ENCODE assay signal across 15 cellular contexts in genomic region chr12:45192707-45193106, GRCh38. TPM values are rescaled to one million over a fixed set of nuclear protein-coding genes. Genes with fewer than 3 reads are reported as not detected.
DNase-seq lines count a peak whose midpoint lies in the region; ATAC-seq, FAIRE-seq and TF ChIP-seq lines count a peak whose summit lies in the region.
"Had no signal": no experiment of that assay in that cellular context is flagged by ENCODE, and none has a peak within 500 bp of the region (broad histone marks: within the 10 kb centered on the region; RNA-seq: fewer than 3 reads in every experiment).

No MANE protein-coding gene starts in this region.

- intact Hi-C loops in HepG2 (cut with micrococcal nuclease; ENCODE audit: unreplicated experiment) (loop anchor here (5.0 kb wide), 1 partner anchor 535 kb away; the partner anchor contains the start of gene ARID2), right lobe of liver (cut with DNase I) (no loop called here), Panc1 (cut with micrococcal nuclease; ENCODE audit: unreplicated experiment) (no loop called here)

- peak overlapping the region; percentile 33 for H3K4me2 ChIP-seq in HepG2 (ENCODE audit: low read depth, low read length)
- no peak overlapping the region for H3K4me2 ChIP-seq in mesenchymal stem cell (ENCODE audit: low read length, poor library complexity, severe bottlenecking)

- TF ChIP-seq CTCF in HepG2 (CRISPR knock-in tag; IDR thresholded peaks at IDR 0.05) (no peak), right lobe of liver (IDR thresholded peaks at IDR 0.05) (no peak), Panc1 (IDR thresholded peaks at IDR 0.05) (no peak)

- no peak overlapping the region for H3K23ac ChIP-seq in mesenchymal stem cell (ENCODE audit: low read length in 2 of 2)

- H3K4me3 ChIP-seq in HepG2 (replicated peaks in 1 of 3; ENCODE audit: insufficient read depth in 1 of 3, low read depth in 2 of 3, low read length in 3 of 3) (no peak overlapping the region; a peak in 1 of 6 replicates), right lobe of liver (no peak overlapping the region), Panc1 (ENCODE audit: low read depth in 2 of 2, low read length in 2 of 2) (no peak overlapping the region), mesenchymal stem cell (ENCODE audit: insufficient read depth in 1 of 2, low read depth in 1 of 2, low read length in 2 of 2) (no peak overlapping the region)
- H3K4me3 ChIP-seq: Peyer's patch had no signal

- no peak overlapping the region for H4K8ac ChIP-seq in mesenchymal stem cell (ENCODE audit: low read length)

- in situ Hi-C loops in HepG2 (cut with HindIII; ENCODE audit: extremely low pct_ligation_motif_present, low pct_unique_long_range_greater_than_20kb) = loop anchor here (25.0 kb wide), 1 partner anchor 545 kb away; the partner anchor contains the start of gene ARID2
- in situ Hi-C loops in Panc1 (cut with HindIII; ENCODE audit: low pct_unique_long_range_greater_than_20kb, low sequenced_read_pairs) = no loop called here

- no peak for FAIRE-seq in HepG2 (lab: Jason Lieb, UNC)

- no peak overlapping the region for H2BK15ac ChIP-seq in mesenchymal stem cell (ENCODE audit: low read depth, poor library complexity, severe bottlenecking)

- H3K9ac ChIP-seq in HepG2 (ENCODE audit: insufficient read depth, low read depth, low read length) (no peak overlapping the region; the same call in 1 of the 2 replicates), mesenchymal stem cell (ENCODE audit: low read length) (no peak overlapping the region)

- H3K9me3 ChIP-seq in HepG2 (ENCODE audit: low read length) (no peaks in the 10 kb centered on the region), right lobe of liver (no peaks in the 10 kb centered on the region), Panc1 (ENCODE audit: control insufficient read depth, insufficient read depth, low read depth, low read length) (no peaks in the 10 kb centered on the region), mesenchymal stem cell (ENCODE audit: control insufficient read depth, low read length) (no peaks in the 10 kb centered on the region)
- H3K9me3 ChIP-seq: Peyer's patch had no signal

- no peaks in the 10 kb centered on the region for H3K79me2 ChIP-seq in HepG2 (ENCODE audit: insufficient read depth, low read length)

- H2AK5ac ChIP-seq in mesenchymal stem cell (ENCODE audit: low read length, severe bottlenecking) = no peak overlapping the region

- H4K91ac ChIP-seq in mesenchymal stem cell (ENCODE audit: low read length) = no peak overlapping the region

- H2BK12ac ChIP-seq in mesenchymal stem cell (ENCODE audit: low read length in 2 of 2) = no peak overlapping the region

- H3K18ac ChIP-seq in mesenchymal stem cell (ENCODE audit: low read depth in 1 of 2, low read length in 2 of 2) = no peak overlapping the region

- H2BK5ac ChIP-seq in mesenchymal stem cell (ENCODE audit: low read depth, low read length, poor library complexity, severe bottlenecking) = no peak overlapping the region

- no peak for TF ChIP-seq EP300 in HepG2 (IDR thresholded peaks at IDR 0.05; ENCODE audit: low read depth in 2 of 2, low read length in 2 of 2)
- no peak for TF ChIP-seq EP300 in HepG2 (CRISPR knock-in tag; IDR thresholded peaks at IDR 0.05; ENCODE audit: borderline replicate concordance)

- no peak overlapping the region for H3K4ac ChIP-seq in mesenchymal stem cell (ENCODE audit: low read depth in 1 of 2, low read length in 2 of 2)

- BruUV-seq in HepG2 (replicated peaks; lab: Mats Ljungman, UMichigan) (no TSS peak), Panc1 (replicated peaks; lab: Mats Ljungman, UMichigan) (no TSS peak)

- no peak for TF ChIP-seq POLR2A in HepG2 (IDR thresholded peaks at IDR 0.05; ENCODE audit: insufficient read depth in 1 of 2, low read depth in 2 of 2, low read length in 2 of 2)
- no peak for TF ChIP-seq POLR2A in right lobe of liver (IDR thresholded peaks at IDR 0.05)

- POLR2A ChIA-PET in HepG2 (lab: Yijun Ruan, JAX) = interaction anchor here (1.1 to 1.8 kb wide), 3 partner anchors 12 to 67 kb away, joined by 3 to 8 read pairs (median 7); partner anchors contain the start of gene ANO6
- POLR2A ChIA-PET in Panc1 (lab: Charles Lee) = no interaction called here

- WGBS in HepG2 (ENCODE audit: low lambda C conversion rate) = 51% methylated on average over 4 of the region's 4 CpGs
- WGBS in right lobe of liver (ENCODE audit: insufficient coverage, low coverage, low lambda C conversion rate, missing lambda C conversion rate) = 77% methylated on average over 4 of the region's 4 CpGs
- 29% methylated on average over 1 of the region's 4 CpGs for WGBS in mesenchymal stem cell

- H3K27me3 ChIP-seq in HepG2 (ENCODE audit: control insufficient read depth in 1 of 2, insufficient read depth in 2 of 2, low read length in 2 of 2) (no peaks in the 10 kb centered on the region), right lobe of liver (no peaks in the 10 kb centered on the region), Panc1 (ENCODE audit: control insufficient read depth, insufficient read depth, low read length) (no peaks in the 10 kb centered on the region), mesenchymal stem cell (ENCODE audit: control insufficient read depth in 1 of 2, insufficient read depth in 1 of 2, low read length in 2 of 2) (no peaks in the 10 kb centered on the region)
- H3K27me3 ChIP-seq: Peyer's patch had no signal

- no peak overlapping the region for H2AFZ ChIP-seq in HepG2 (ENCODE audit: low read length)
- no peak overlapping the region for H2AFZ ChIP-seq in mesenchymal stem cell (ENCODE audit: low read depth, low read length)

- H3K27ac ChIP-seq in HepG2 (ENCODE audit: extremely low read length, insufficient read depth, low read length) (peak overlapping the region; percentile 68), right lobe of liver (no peak overlapping the region), Panc1 (ENCODE audit: low read length) (peak overlapping the region; percentile 2; the same call in 1 of the 2 replicates), mesenchymal stem cell (ENCODE audit: low read length, poor library complexity, severe bottlenecking) (peak overlapping the region; percentile 53)
- H3K27ac ChIP-seq: Peyer's patch had no signal

- peaks cover 7% of the 10 kb centered on the region for H3K79me1 ChIP-seq in mesenchymal stem cell (replicated peaks; ENCODE audit: low read length, poor library complexity, severe bottlenecking)

- H4K20me1 ChIP-seq in HepG2 (ENCODE audit: insufficient read depth, low read length) = no peaks in the 10 kb centered on the region

- CTCF ChIA-PET in HepG2 (lab: Yijun Ruan, JAX; ENCODE audit: low intra/inter-chr PET ratio, low total read pairs) = no interaction called here
- CTCF ChIA-PET in Panc1 (lab: Charles Lee) = no interaction called here

- H3K36me3 ChIP-seq in HepG2 (replicated peaks in 1 of 2; ENCODE audit: control insufficient read depth in 1 of 2, insufficient read depth in 2 of 2, low read length in 2 of 2) = no peaks in the 10 kb centered on the region
- no peaks in the 10 kb centered on the region for H3K36me3 ChIP-seq in right lobe of liver
- no peaks in the 10 kb centered on the region for H3K36me3 ChIP-seq in Panc1 (ENCODE audit: control insufficient read depth, insufficient read depth, low read length)
- H3K36me3 ChIP-seq in mesenchymal stem cell (ENCODE audit: control insufficient read depth in 1 of 2, insufficient read depth in 2 of 2, low read depth in 1 of 2, low read length in 2 of 2) = no peaks in the 10 kb centered on the region
- H3K36me3 ChIP-seq: Peyer's patch had no signal

- no peak overlapping the region for H2BK120ac ChIP-seq in mesenchymal stem cell (ENCODE audit: low read depth, low read length)

- no peak for TF ChIP-seq RAD21 in HepG2 (CRISPR knock-in tag; IDR thresholded peaks at IDR 0.05)

- ATAC-seq in HepG2 (peak; percentile 55), right lobe of liver (no peak), Panc1 (no peak)
- ATAC-seq: CD8-positive, alpha-beta T cell had no signal

- H3K4me1 ChIP-seq in HepG2 (ENCODE audit: insufficient read depth, low read length) = peaks cover 53% of the 10 kb centered on the region
- H3K4me1 ChIP-seq in right lobe of liver = no peaks in the 10 kb centered on the region
- H3K4me1 ChIP-seq in Panc1 (ENCODE audit: control insufficient read depth, insufficient read depth, low read length) = peaks cover 11% of the 10 kb centered on the region; the same call in 1 of the 2 replicates
- no peaks in the 10 kb centered on the region for H3K4me1 ChIP-seq in mesenchymal stem cell (ENCODE audit: control insufficient read depth, insufficient read depth, low read depth, low read length)

- DNase-seq in HepG2 (ENCODE audit: low spot score) = peak; percentile 57
- DNase-seq in right lobe of liver = no peak
- no peak for DNase-seq in Panc1 (ENCODE audit: low read depth, low spot score)
- no peak for DNase-seq in mesenchymal stem cell
- DNase-seq in hypothalamus (lab: John Stamatoyannopoulos, UW) = no peak
- DNase-seq in HUDEP-2 (lab: John Stamatoyannopoulos, UW; ENCODE audit: unreplicated experiment in 76 of 76) = no peak
- DNase-seq in activated CD4-positive, alpha-beta T cell treated with anti-CD3 and anti-CD28 coated beads for 4 hours = no peak
- DNase-seq: CD8-positive, alpha-beta T cell; GOT3; NCI-H1417; NCI-H2029; NCI-H2171 treated with DMSO at 0.1 percent for 48 hours; NCI-H510A; Peyer's patch; Right ventricle myocardium superior had no signal

- no peak overlapping the region for H3K14ac ChIP-seq in mesenchymal stem cell (ENCODE audit: low read length in 2 of 2)

RNA-seq across cellular contexts. Expression of gene ANO6, which starts 23.2 kb away (rescaled TPM):
- total RNA-seq in HepG2 (2016; rRNA removed; fragmentation: Illumina TruSeq; extraction: Trizol) = 45.8 and 57.1 TPM in 2 replicates
- total RNA-seq in HepG2 (2016; cell fraction: cytosol; rRNA removed; fragmentation: Illumina TruSeq; extraction: Trizol; ENCODE audit: low read depth) = 10.4 and 10.9 TPM in 2 replicates
- 46.6 and 56.5 TPM in 2 replicates for total RNA-seq in HepG2 (2016; cell fraction: insoluble cytoplasmic fraction; rRNA removed; fragmentation: Illumina TruSeq; extraction: Trizol)
- total RNA-seq in HepG2 (2016; cell fraction: membrane; rRNA removed; fragmentation: Illumina TruSeq; extraction: Trizol) = 24.2 and 24.6 TPM in 2 replicates
- total RNA-seq in HepG2 (2016; cell fraction: nucleus; rRNA removed; fragmentation: Illumina TruSeq; extraction: Trizol) = 64.7 and 71.5 TPM in 2 replicates
- polyA plus RNA-seq in HepG2 (2011; rRNA removed) = 30.3 and 37.8 TPM in 2 replicates
- 22.9 and 31.2 TPM in 2 replicates for polyA plus RNA-seq in HepG2 (2011; cell fraction: cytosol; rRNA removed)
- 13.8 and 15.5 TPM in 2 replicates for polyA plus RNA-seq in HepG2 (2011; cell fraction: nucleus; rRNA removed)
- 41.1 and 43.6 TPM in 2 replicates for polyA plus RNA-seq in HepG2 (2012)
- 2.1 and 2.3 TPM in 2 replicates for polyA plus RNA-seq in HepG2 (2016; cell fraction: cytosol; fragmentation: Illumina TruSeq; extraction: Trizol; ENCODE audit: low read depth)
- polyA plus RNA-seq in HepG2 (2016; cell fraction: insoluble cytoplasmic fraction; fragmentation: Illumina TruSeq; extraction: Trizol; ENCODE audit: low read depth) = 36.6 and 38.9 TPM in 2 replicates
- polyA plus RNA-seq in HepG2 (2016; cell fraction: membrane; fragmentation: Illumina TruSeq; extraction: Trizol; ENCODE audit: low read depth) = 8.9 and 9.1 TPM in 2 replicates
- polyA plus RNA-seq in HepG2 (2016; cell fraction: nucleus; fragmentation: Illumina TruSeq; extraction: Trizol; ENCODE audit: insufficient read depth, low read depth) = 48.3 and 49.0 TPM in 2 replicates
- 21.5 and 54.3 TPM in 2 replicates for polyA minus RNA-seq in HepG2 (2011; rRNA and poly(A)+ RNA removed; ENCODE audit: low replicate concordance)
- 52.1 and 54.6 TPM in 2 replicates for polyA minus RNA-seq in HepG2 (2011; cell fraction: cytosol; rRNA and poly(A)+ RNA removed)
- polyA minus RNA-seq in HepG2 (2011; cell fraction: nucleus; rRNA and poly(A)+ RNA removed) = 50.3 and 60.4 TPM in 2 replicates
- 10 to 100 TPM; 41.8 to 78.5 (median 48.9) TPM for total RNA-seq in right lobe of liver
- 120 TPM for total RNA-seq in Panc1 (2021; ENCODE audit: unreplicated experiment)
- polyA plus RNA-seq in Panc1 (2012; ENCODE audit: insufficient read length) = 63.7 TPM
- polyA plus RNA-seq in mesenchymal stem cell (2013, experiment 1 of 2) = 51.1 TPM
- polyA plus RNA-seq in mesenchymal stem cell (2013, experiment 2 of 2) = 50.0 TPM

Comparison
In these comparisons a context has a peak if more than half of its experiments do, and no peak if none do; other contexts are left out.
1. H3K27ac ChIP-seq: peak in HepG2 (single experiment), Panc1 (single experiment) and mesenchymal stem cell (single experiment); none in right lobe of liver (0 of 3).